ENCODE assay signal across 13 cellular contexts in genomic region chr1:36481771-36482723, GRCh38. TPM values are rescaled to one million over a fixed set of nuclear protein-coding genes. Genes with fewer than 3 reads are reported as not detected.
DNase-seq lines count a peak whose midpoint lies in the region; ATAC-seq and TF ChIP-seq lines count a peak whose summit lies in the region.
"Had no signal": no experiment of that assay in that cellular context is flagged by ENCODE, and none has a peak within 500 bp of the region (broad histone marks: within the 10 kb centered on the region; RNA-seq: fewer than 3 reads in every experiment).

No MANE protein-coding gene starts in this region.

- TF ChIP-seq CTCF in heart right ventricle (IDR thresholded peaks at IDR 0.05): no peak

- H3K27me3 Mint-ChIP-seq in T-helper 1 cell treated with Interleukin-12 subunit alpha and Interleukin-12 subunit beta and Interleukin-4 antibody, amounts not matched to agents 30 μg/mL and 1 μg/mL, for 36 hours (ENCODE audit: low read depth): peaks cover 12% of the 10 kb centered on the region
- peaks cover 27% of the 10 kb centered on the region for H3K27me3 Mint-ChIP-seq in T-helper 17 cell

- H3K9ac ChIP-seq in trophoblast cell (ENCODE audit: low read length): no peak overlapping the region

- intact Hi-C loops in heart right ventricle (cut with DNase I): no loop called here

- H3K4me1 Mint-ChIP-seq in T-helper 1 cell treated with Interleukin-12 subunit alpha and Interleukin-12 subunit beta and Interleukin-4 antibody, amounts not matched to agents 30 μg/mL and 1 μg/mL, for 36 hours (ENCODE audit: low read depth): peaks cover 23% of the 10 kb centered on the region
- peaks cover 7% of the 10 kb centered on the region for H3K4me1 Mint-ChIP-seq in T-helper 17 cell

- H3K23ac ChIP-seq in trophoblast cell (ENCODE audit: low read length): no peak overlapping the region

- peak overlapping the region; percentile 50 for H2AFZ ChIP-seq in trophoblast cell (ENCODE audit: insufficient read depth, low read length, poor library complexity)

- no peak for ATAC-seq in T-helper 17 cell
- peak in 6 of 8 donors; percentile 10 to 51 (median 32) for ATAC-seq in heart right ventricle

- H3K9me3 ChIP-seq in T-helper 17 cell (ENCODE audit: control insufficient read depth, low read length, poor library complexity, severe bottlenecking): no peaks in the 10 kb centered on the region
- no peaks in the 10 kb centered on the region for H3K9me3 ChIP-seq in heart right ventricle
- H3K9me3 ChIP-seq in trophoblast cell (ENCODE audit: insufficient read depth, low read depth, low read length): peaks cover 4% of the 10 kb centered on the region

- peak overlapping the region; percentile 16 for H3K14ac ChIP-seq in trophoblast cell (ENCODE audit: low read length)

- H3K27me3 ChIP-seq in heart right ventricle (peaks cover 0 to 15% (median 0%) of the 10 kb centered on the region in 7 donors), trophoblast cell (ENCODE audit: insufficient read depth, low read length) (no peaks in the 10 kb centered on the region)

- H3K4me3 ChIP-seq in heart right ventricle (peak overlapping the region in 7 of 10 donors; percentile 7 to 45 (median 29)), trophoblast cell (ENCODE audit: low read depth, low read length) (no peak overlapping the region)

- H3K79me1 ChIP-seq in trophoblast cell (ENCODE audit: low read length): peaks cover 18% of the 10 kb centered on the region

- 26 to 31% methylated on average over 26 of the region's 26 CpGs for WGBS in heart right ventricle, 2 donors
- WGBS in trophoblast cell (ENCODE audit: extremely low coverage, insufficient coverage, insufficient read length): 100% methylated on average over 2 of the region's 26 CpGs

- H3K4me3 Mint-ChIP-seq in T-helper 1 cell treated with Interleukin-12 subunit alpha and Interleukin-12 subunit beta and Interleukin-4 antibody, amounts not matched to agents 30 μg/mL and 1 μg/mL, for 36 hours: peak overlapping the region; percentile 78
- peak overlapping the region; percentile 64 for H3K4me3 Mint-ChIP-seq in T-helper 17 cell

- H3K27ac Mint-ChIP-seq in T-helper 1 cell treated with Interleukin-12 subunit alpha and Interleukin-12 subunit beta and Interleukin-4 antibody, amounts not matched to agents 30 μg/mL and 1 μg/mL, for 36 hours: peak overlapping the region; percentile 84
- peak overlapping the region; percentile 11 for H3K27ac Mint-ChIP-seq in T-helper 17 cell

- H2BK120ac ChIP-seq in trophoblast cell (ENCODE audit: insufficient read depth, low read length, poor library complexity): peak overlapping the region; percentile 61

- H3K9me3 Mint-ChIP-seq in T-helper 1 cell treated with Interleukin-12 subunit alpha and Interleukin-12 subunit beta and Interleukin-4 antibody, amounts not matched to agents 30 μg/mL and 1 μg/mL, for 36 hours: no peaks in the 10 kb centered on the region

- H3K4ac ChIP-seq in trophoblast cell (ENCODE audit: low read depth, low read length): peak overlapping the region; percentile 54

- peak overlapping the region; percentile 32 for H3K18ac ChIP-seq in trophoblast cell (ENCODE audit: low read length)

- peaks cover 0 to 38% (median 7%) of the 10 kb centered on the region in 9 donors for H3K4me1 ChIP-seq in heart right ventricle
- peaks cover 9 to 13% of the 10 kb centered on the region in 2 experiments for H3K4me1 ChIP-seq in trophoblast cell (ENCODE audit: control insufficient read depth in 1 of 2, insufficient read depth in 2 of 2, low read length in 2 of 2)

- peak overlapping the region; percentile 6 for H2BK12ac ChIP-seq in trophoblast cell (ENCODE audit: low read length)

- H3K27ac ChIP-seq in heart right ventricle (peak overlapping the region in 3 of 10 donors; percentile 21 to 90 (median 70)), trophoblast cell (ENCODE audit: low read depth, low read length) (peak overlapping the region; percentile 77)

- no peaks in the 10 kb centered on the region for H3K36me3 Mint-ChIP-seq in T-helper 1 cell treated with Interleukin-12 subunit alpha and Interleukin-12 subunit beta and Interleukin-4 antibody, amounts not matched to agents 30 μg/mL and 1 μg/mL, for 36 hours (ENCODE audit: low read depth)
- H3K36me3 Mint-ChIP-seq in T-helper 17 cell (ENCODE audit: low read depth): peaks cover 5% of the 10 kb centered on the region

- H3K79me2 ChIP-seq in trophoblast cell (ENCODE audit: control insufficient read depth, insufficient read depth, low read length, poor library complexity): peaks cover 5% of the 10 kb centered on the region

- no peak for DNase-seq in T-helper 1 cell
- no peak for DNase-seq in T-helper 17 cell
- DNase-seq in heart right ventricle: no peak
- peak in 1 of 2 donors; percentile 23 for DNase-seq in trophoblast cell
- no peak for DNase-seq in RKO (ENCODE audit: low spot score)
- no peak for DNase-seq in DMS114 treated with DMSO at 0.1 percent for 48 hours (lab: John Stamatoyannopoulos, UW; ENCODE audit: unreplicated experiment)
- no peak for DNase-seq in DMS 273 (lab: John Stamatoyannopoulos, UW; ENCODE audit: unreplicated experiment)
- DNase-seq: cerebellar nuclear complex; stimulated activated CD4-positive, alpha-beta T cell treated with anti-CD3 and anti-CD28 coated beads, Interleukin-12 subunit alpha, Interleukin-12 subunit beta, amount 100 ng/mL, for 4 hours; stimulated activated naive CD4-positive, alpha-beta T cell had no signal

- peak overlapping the region; percentile 75 for H4K8ac ChIP-seq in trophoblast cell (ENCODE audit: low read depth, low read length)

- peak overlapping the region; percentile 72 for H4K91ac ChIP-seq in trophoblast cell (ENCODE audit: low read depth, low read length)

- peak overlapping the region; percentile 6 for H4K12ac ChIP-seq in trophoblast cell (ENCODE audit: low read depth, low read length)

- peak overlapping the region; percentile 71 for H2BK5ac ChIP-seq in trophoblast cell (ENCODE audit: low read depth, low read length, poor library complexity)

- peak overlapping the region; percentile 25 for H3K4me2 ChIP-seq in trophoblast cell (ENCODE audit: low read length)

- H3K36me3 ChIP-seq in heart right ventricle: peaks cover 0 to 8% (median 0%) of the 10 kb centered on the region in 9 donors
- peaks cover 0 to 3% of the 10 kb centered on the region in 2 experiments for H3K36me3 ChIP-seq in trophoblast cell (ENCODE audit: control insufficient read depth in 1 of 2, insufficient read depth in 2 of 2, low read length in 2 of 2)

- H2AK5ac ChIP-seq in trophoblast cell (ENCODE audit: low read length): no peak overlapping the region

RNA-seq across cellular contexts. Expression of gene CSF3R, which starts 0.7 kb away (rescaled TPM):
- total RNA-seq in T-helper 17 cell (10 to 100 TPM in 1 of 2 donors, 1 to 10 TPM in 1; 2.9 to 13.0 TPM), heart right ventricle (10 to 100 TPM in 1 of 10 donors, 1 to 10 TPM in 9; 1.8 to 13.9 (median 4.5) TPM)
- 1 to 10 TPM; 2.0 to 4.2 TPM for polyA plus RNA-seq in heart right ventricle
- polyA plus RNA-seq in trophoblast cell (2013): 55.8 and 63.8 TPM in 2 replicates
- total RNA-seq: activated CD8-positive, alpha-beta memory T cell treated with anti-CD3 and anti-CD28 coated beads for 36 hours; lung microvascular endothelial cell had no signal

RNA-seq across cellular contexts. Expression of gene MRPS15, which starts 17.9 kb away (rescaled TPM):
- total RNA-seq in T-helper 17 cell (10 to 100 TPM; 31.4 to 37.5 TPM), heart right ventricle (100 to 1,000 TPM in 6 of 10 donors, 10 to 100 TPM in 4; 86.1 to 118 (median 104) TPM)
- polyA plus RNA-seq in heart right ventricle: 100 to 1,000 TPM; 162 to 505 TPM
- polyA plus RNA-seq in trophoblast cell (2013): 170 and 174 TPM in 2 replicates

RNA-seq across cellular contexts. Expression of gene OSCP1, which starts 31.8 kb away (rescaled TPM):
- total RNA-seq in T-helper 17 cell: under 1 TPM in 1 of 2 donors, not detected in 1; 0.99 TPM
- total RNA-seq in heart right ventricle: 1 to 10 TPM; 5.3 to 9.6 (median 7.7) TPM
- polyA plus RNA-seq in heart right ventricle: 1 to 10 TPM; 2.1 to 9.2 TPM
- polyA plus RNA-seq in trophoblast cell (2013): 3.7 and 3.8 TPM in 2 replicates
